ENCODE assay signal across 9 cellular contexts in genomic region chr10:79146611-79147130, GRCh38.
DNase-seq lines count a peak whose midpoint lies in the region; TF ChIP-seq lines count a peak whose summit lies in the region.
"Had no signal": no experiment of that assay in that cellular context is flagged by ENCODE, and none has a peak within 500 bp of the region (broad histone marks: within the 10 kb centered on the region; RNA-seq: fewer than 3 reads in every experiment).

No MANE protein-coding gene starts in this region.

- H3K36me3 Mint-ChIP-seq in T-helper 2 cell treated with Interferon-gamma antibody and Interleukin-4, amounts not matched to agents 5 μg/mL and 100 μg/mL, for 36 hours (ENCODE audit: low read depth), result peaks cover 15% of the 10 kb centered on the region
- H3K36me3 Mint-ChIP-seq in dendritic cell treated with granulocyte-macrophage colony-stimulating factor and Interleukin-4, amounts not matched to agents 40 ng/mL and 50 ng/mL, for 4 days (ENCODE audit: low read depth), result peaks cover 35% of the 10 kb centered on the region

- H3K9me3 Mint-ChIP-seq in T-helper 2 cell treated with Interferon-gamma antibody and Interleukin-4, amounts not matched to agents 5 μg/mL and 100 μg/mL, for 36 hours, result no peaks in the 10 kb centered on the region
- no peaks in the 10 kb centered on the region for H3K9me3 Mint-ChIP-seq in dendritic cell treated with granulocyte-macrophage colony-stimulating factor and Interleukin-4, amounts not matched to agents 40 ng/mL and 50 ng/mL, for 4 days

- peak in 4 of 5 experiments; percentile 18 to 59 (median 40) for TF ChIP-seq CTCF in tibial nerve (IDR thresholded peaks at IDR 0.05)

- H3K9ac ChIP-seq in muscle layer of colon (ENCODE audit: low read length), result peak overlapping the region; percentile 39

- peak overlapping the region; percentile 42 for H3K4me3 Mint-ChIP-seq in T-helper 2 cell treated with Interferon-gamma antibody and Interleukin-4, amounts not matched to agents 5 μg/mL and 100 μg/mL, for 36 hours
- peak overlapping the region; percentile 18 for H3K4me3 Mint-ChIP-seq in dendritic cell treated with granulocyte-macrophage colony-stimulating factor and Interleukin-4, amounts not matched to agents 40 ng/mL and 50 ng/mL, for 4 days

- 8 to 15% methylated on average over 10 to 12 of the region's 13 CpGs for WGBS in tibial nerve, 2 donors

- peak in 1 of 2 donors; percentile 14 for TF ChIP-seq POLR2A in tibial nerve (IDR thresholded peaks at IDR 0.05)

- H3K27ac ChIP-seq in muscle layer of colon (ENCODE audit: low read depth, low read length) (peak overlapping the region; percentile 71), tibial nerve (peak overlapping the region; percentile 77 to 97 (median 86))

- H3K9me3 ChIP-seq in muscle layer of colon (ENCODE audit: low read length) (no peaks in the 10 kb centered on the region), tibial nerve (no peaks in the 10 kb centered on the region)

- H3K4me1 ChIP-seq in muscle layer of colon (ENCODE audit: insufficient read depth, low read length), result peaks cover 98% of the 10 kb centered on the region
- H3K4me1 ChIP-seq in tibial nerve, result peaks cover 22 to 100% (median 88%) of the 10 kb centered on the region in 4 donors

- peak overlapping the region; percentile 62 for H3K27ac Mint-ChIP-seq in T-helper 2 cell treated with Interferon-gamma antibody and Interleukin-4, amounts not matched to agents 5 μg/mL and 100 μg/mL, for 36 hours
- peak overlapping the region; percentile 95 for H3K27ac Mint-ChIP-seq in dendritic cell treated with granulocyte-macrophage colony-stimulating factor and Interleukin-4, amounts not matched to agents 40 ng/mL and 50 ng/mL, for 4 days

- H3K4me1 Mint-ChIP-seq in T-helper 2 cell treated with Interferon-gamma antibody and Interleukin-4, amounts not matched to agents 5 μg/mL and 100 μg/mL, for 36 hours (ENCODE audit: low read depth), result peaks cover 43% of the 10 kb centered on the region
- peaks cover 99% of the 10 kb centered on the region for H3K4me1 Mint-ChIP-seq in dendritic cell treated with granulocyte-macrophage colony-stimulating factor and Interleukin-4, amounts not matched to agents 40 ng/mL and 50 ng/mL, for 4 days (ENCODE audit: low read depth)

- no peak for DNase-seq in T-helper 2 cell treated with Interferon-gamma antibody and Interleukin-4, amounts not matched to agents 5 μg/mL and 100 μg/mL, for 36 hours (ENCODE audit: low spot score)
- no peak for DNase-seq in T-helper 2 cell
- peak; percentile 60 to 82 for DNase-seq in tibial nerve (ENCODE audit: low spot score in 2 of 2)
- DNase-seq in NCI-H1694 treated with DMSO at 0.1 percent for 48 hours (lab: John Stamatoyannopoulos, UW), result no peak
- DNase-seq in NCI-H1092 treated with DMSO at 0.1 percent for 48 hours (lab: John Stamatoyannopoulos, UW), result no peak
- DNase-seq in NCI-H524 (lab: John Stamatoyannopoulos, UW), result no peak
- DNase-seq: NCI-H526 treated with DMSO at 0.1 percent for 48 hours had no signal

- no peaks in the 10 kb centered on the region for H3K27me3 Mint-ChIP-seq in T-helper 2 cell treated with Interferon-gamma antibody and Interleukin-4, amounts not matched to agents 5 μg/mL and 100 μg/mL, for 36 hours (ENCODE audit: low read depth)
- no peaks in the 10 kb centered on the region for H3K27me3 Mint-ChIP-seq in dendritic cell treated with granulocyte-macrophage colony-stimulating factor and Interleukin-4, amounts not matched to agents 40 ng/mL and 50 ng/mL, for 4 days

- H3K27me3 ChIP-seq in muscle layer of colon (ENCODE audit: control insufficient read depth in 1 of 2, insufficient read depth in 2 of 2, low read length in 2 of 2) (no peaks in the 10 kb centered on the region), tibial nerve (no peaks in the 10 kb centered on the region)

- intact Hi-C loops in dendritic cell treated with granulocyte-macrophage colony-stimulating factor and Interleukin-4, amounts not matched to agents 40 ng/mL and 50 ng/mL, for 4 days (cut with micrococcal nuclease), result loop anchor here (5.0 kb wide), 1 partner anchor 69 kb away; no protein-coding TSS in a partner anchor

- H3K4me3 ChIP-seq in muscle layer of colon (ENCODE audit: low read depth in 1 of 2, low read length in 2 of 2), result no peak overlapping the region
- no peak overlapping the region for H3K4me3 ChIP-seq in tibial nerve

- peak; percentile 23 to 83 for TF ChIP-seq EP300 in tibial nerve (IDR thresholded peaks at IDR 0.05)

- H3K36me3 ChIP-seq in muscle layer of colon (ENCODE audit: insufficient read depth, low read length) (peaks cover 17% of the 10 kb centered on the region), tibial nerve (peaks cover 0 to 21% (median 0%) of the 10 kb centered on the region in 3 donors)

Comparison
In these comparisons a context has a peak if more than half of its experiments do, and no peak if none do; other contexts are left out.
1. DNase-seq: peak in tibial nerve (2 of 2); none in T-helper 2 cell treated with Interferon-gamma antibody and Interleukin-4, amounts not matched to agents 5 μg/mL and 100 μg/mL, for 36 hours (single experiment), T-helper 2 cell (0 of 5), NCI-H1694 treated with DMSO at 0.1 percent for 48 hours (single experiment), NCI-H1092 treated with DMSO at 0.1 percent for 48 hours (single experiment) and NCI-H524 (0 of 2).